ENCODE assay signal across 9 cellular contexts in the genomic region with DNA sequence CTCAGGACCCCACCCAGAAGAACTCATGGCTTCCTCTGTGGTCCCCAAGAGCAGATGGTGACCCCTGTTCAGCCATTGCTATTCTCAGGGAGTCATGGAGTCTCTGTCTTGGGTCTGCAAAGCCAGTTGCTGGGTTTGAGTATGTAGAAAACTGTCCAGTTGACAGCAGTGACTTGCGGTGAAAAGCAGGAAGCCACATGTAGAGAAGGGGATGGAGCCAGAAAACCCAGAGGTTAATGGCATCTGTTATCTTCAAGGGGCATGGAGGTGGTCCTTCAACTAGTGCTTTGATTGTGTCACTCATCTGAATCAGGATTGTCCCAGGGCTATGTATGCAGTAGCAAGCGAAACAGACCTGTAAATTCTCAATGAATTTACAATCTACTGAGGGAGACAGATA.
"Had no signal": no experiment of that assay in that cellular context is flagged by ENCODE, and none has a peak within 500 bp of the region (broad histone marks: within the 10 kb centered on the region; RNA-seq: fewer than 3 reads in every experiment).

No MANE protein-coding gene starts in this region.

- H3K27ac ChIP-seq: GM23248 had no signal

- H3K4me2 ChIP-seq: GM23338 had no signal

- DNase-seq: GM23248, GOT3, H7, H9, HCEC 1CT, HFFc6 had no signal

- H3K9me3 ChIP-seq: HAP-1 had no signal

- H3K4me1 ChIP-seq: HAP-1 had no signal

- H3K9ac ChIP-seq: GM23248 had no signal

- H3K36me3 ChIP-seq: HAP-1 had no signal

- ATAC-seq: GM23338, HCT116 had no signal

- H2AFZ ChIP-seq: GM23248, GM23338 had no signal

- H3K4me3 ChIP-seq: GM23248, GM23338, HAP-1 had no signal
